8 cellular contexts compared by ENCODE assay signal in the genomic region with DNA sequence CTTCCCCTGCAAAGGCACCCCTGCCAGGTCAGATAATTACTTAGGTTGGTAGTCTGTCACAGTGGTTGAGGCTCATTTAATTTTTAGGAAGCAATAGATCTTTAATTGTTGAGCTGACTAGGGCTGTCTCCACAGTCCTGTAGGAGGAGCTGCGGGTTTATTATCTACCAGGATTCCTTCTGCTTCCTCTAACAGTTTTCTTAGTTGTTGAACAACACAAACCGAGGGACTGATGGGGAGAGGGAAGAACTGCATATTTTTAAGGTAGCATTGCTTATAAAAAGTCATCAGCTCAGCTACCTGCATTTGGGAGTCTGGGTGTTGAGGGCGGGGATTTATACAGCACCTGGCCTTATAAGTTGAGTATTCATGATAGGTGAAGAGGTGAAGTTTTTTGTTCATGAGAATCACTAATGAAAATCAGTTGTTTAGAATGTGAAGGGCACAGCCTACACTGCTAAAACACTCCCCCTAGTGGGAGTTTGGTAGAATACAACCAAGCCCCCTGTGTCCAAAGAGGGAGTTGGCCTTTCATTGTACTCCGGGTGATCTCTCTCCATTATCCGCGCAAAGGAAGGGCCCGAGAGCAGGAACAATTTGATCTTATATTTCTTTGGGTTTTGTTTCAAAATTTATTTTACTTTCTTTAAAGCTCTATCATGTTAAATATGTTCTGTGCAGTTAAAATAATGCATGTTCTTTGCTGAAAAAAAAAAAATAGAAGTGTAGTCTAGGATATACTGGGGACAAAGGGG.
DNase-seq lines count a peak whose midpoint lies in the region; ATAC-seq, FAIRE-seq and TF ChIP-seq lines count a peak whose summit lies in the region.

No MANE protein-coding gene starts in this region.

- H3K4me3 Mint-ChIP-seq in H9, result peak overlapping the region in 1 of 2 experiments; percentile 61; a peak in 3 of 5 replicates

- no peak overlapping the region for H4K91ac ChIP-seq in H9 (ENCODE audit: insufficient read length, low read depth, low read length)

- no peaks in the 10 kb centered on the region for H3K79me2 ChIP-seq in H9 (ENCODE audit: insufficient read depth, low read length)

- no peak overlapping the region for H2BK5ac ChIP-seq in H9 (ENCODE audit: insufficient read length, low read length)

- no peak overlapping the region for H4K5ac ChIP-seq in H9 (ENCODE audit: insufficient read length, low read depth, low read length)

- TF ChIP-seq CTCF in D721Med (IDR thresholded peaks at IDR 0.05; ENCODE audit: insufficient read depth, missing control alignments) (peak; percentile 83), H9 (conservative IDR thresholded peaks at IDR 0.05) (peak; percentile 92), epithelial cell of esophagus (IDR thresholded peaks at IDR 0.05; ENCODE audit: insufficient read depth, low read depth, low read length, missing control alignments) (peak; percentile 93), mucosa of descending colon (IDR thresholded peaks at IDR 0.05) (peak; percentile 77), tibial nerve (IDR thresholded peaks at IDR 0.05) (peak; percentile 79 to 89 (median 83))

- no peak overlapping the region for H2BK20ac ChIP-seq in H9 (ENCODE audit: low read depth, low read length, poor library complexity, severe bottlenecking)

- H2BK120ac ChIP-seq in H9 (ENCODE audit: low read depth, low read length, poor library complexity, severe bottlenecking), result no peak overlapping the region

- no peaks in the 10 kb centered on the region for H3K27me3 ChIP-seq in H9 (ENCODE audit: insufficient read depth, low read length)
- no peaks in the 10 kb centered on the region for H3K27me3 ChIP-seq in tibial nerve

- H4K8ac ChIP-seq in H9 (replicated peaks; ENCODE audit: insufficient read length, low read depth, low read length), result no peak overlapping the region

- TF ChIP-seq EP300 in tibial nerve (IDR thresholded peaks at IDR 0.05), result peak in 1 of 2 donors; percentile 25

- no peak overlapping the region for H3K23ac ChIP-seq in H9 (ENCODE audit: insufficient read length, low read depth, low read length)

- H4K20me1 ChIP-seq in H9 (ENCODE audit: control insufficient read depth, insufficient read depth, insufficient read length), result no peaks in the 10 kb centered on the region

- WGBS in H9 (ENCODE audit: extremely low coverage, insufficient read length, low lambda C conversion rate), result no CpG with 5 or more reads among the region's 7 CpGs
- WGBS in tibial nerve, 2 donors, result 2 to 6% methylated on average over 7 of the region's 7 CpGs

- no peak overlapping the region for H2AFZ ChIP-seq in H9 (ENCODE audit: low read length)

- H3K27ac ChIP-seq in H9 (ENCODE audit: insufficient read length, low read depth, low read length), result no peak overlapping the region
- H3K27ac ChIP-seq in tibial nerve, result peak overlapping the region in 3 of 4 donors; percentile 20 to 70 (median 52)

- H3K56ac ChIP-seq in H9 (ENCODE audit: insufficient read length, low read depth, low read length), result no peak overlapping the region

- no peak overlapping the region for H3K18ac ChIP-seq in H9 (ENCODE audit: insufficient read length, low read depth, low read length)

- H3K4me1 ChIP-seq in H9 (ENCODE audit: insufficient read depth, low read length) (peaks cover 15% of the 10 kb centered on the region), mucosa of descending colon (ENCODE audit: low read depth) (peaks cover 30% of the 10 kb centered on the region), tibial nerve (peaks cover 0 to 26% (median 16%) of the 10 kb centered on the region in 4 donors)

- H3K23me2 ChIP-seq in H9 (ENCODE audit: insufficient read length, low read depth, low read length, poor library complexity, severe bottlenecking), result no peaks in the 10 kb centered on the region

- H3K4me3 ChIP-seq in epithelial cell of esophagus (ENCODE audit: low read length) (no peak overlapping the region), mucosa of descending colon (no peak overlapping the region), tibial nerve (no peak overlapping the region)

- H3K27ac Mint-ChIP-seq in H9, result peak overlapping the region; percentile 1 to 96 (median 93); a peak in 6 of 7 replicates

- no peak overlapping the region for H3K14ac ChIP-seq in H9 (ENCODE audit: insufficient read depth, low read length)

- H3K79me1 ChIP-seq in H9 (ENCODE audit: insufficient read depth, low read depth, low read length, poor library complexity, severe bottlenecking), result no peaks in the 10 kb centered on the region

- no peak overlapping the region for H2BK12ac ChIP-seq in H9 (ENCODE audit: insufficient read length, low read depth, low read length)

- no peak overlapping the region for H3K4me2 ChIP-seq in H9 (ENCODE audit: insufficient read depth, insufficient read length, low read length)

- peaks cover 36 to 40% of the 10 kb centered on the region in 2 experiments for H3K4me1 Mint-ChIP-seq in H9

- H3K4ac ChIP-seq in H9 (ENCODE audit: low read depth, low read length), result no peak overlapping the region

- no peaks in the 10 kb centered on the region for H3K9me3 ChIP-seq in H9 (ENCODE audit: control insufficient read depth, low read depth, low read length)
- no peaks in the 10 kb centered on the region for H3K9me3 ChIP-seq in mucosa of descending colon
- H3K9me3 ChIP-seq in tibial nerve, result no peaks in the 10 kb centered on the region

- TF ChIP-seq POLR2A in tibial nerve (IDR thresholded peaks at IDR 0.05), result no peak

- H3K9me3 Mint-ChIP-seq in H9, result no peaks in the 10 kb centered on the region

- H3K9ac ChIP-seq in H9 (ENCODE audit: extremely low read depth, insufficient read length, low read length), result no peak overlapping the region

- no peak overlapping the region for H3T11ph ChIP-seq in H9 (ENCODE audit: low read length)

- peak; percentile 59 for ATAC-seq in mucosa of descending colon
- no peak for ATAC-seq in GM18873 (IDR thresholded peaks at IDR 0.05; ENCODE audit: low FRiP score, unreplicated experiment)

- intact Hi-C loops in mucosa of descending colon (cut with DNase I, micrococcal nuclease), result loop anchor here (2.0 to 5.0 kb wide), 3 partner anchors 431 to 521 kb away; no protein-coding TSS in a partner anchor

- peaks cover 4 to 9% (median 7%) of the 10 kb centered on the region in 3 experiments; a peak in 6 of 7 replicates for H3K36me3 Mint-ChIP-seq in H9 (ENCODE audit: insufficient read depth in 1 of 3, low read depth in 3 of 3)

- H3K36me3 ChIP-seq in mucosa of descending colon (ENCODE audit: low read depth) (peaks cover 4% of the 10 kb centered on the region), tibial nerve (peaks cover 0 to 59% (median 14%) of the 10 kb centered on the region in 3 donors)

- FAIRE-seq in D721Med (lab: Jason Lieb, UNC), result no peak

- H2BK15ac ChIP-seq in H9 (ENCODE audit: low read depth, low read length), result no peak overlapping the region

- DNase-seq in D721Med (ENCODE audit: insufficient read length, low spot score) (peak; percentile 59), H9 (peak; percentile 57), NCI-H2196 (lab: John Stamatoyannopoulos, UW; ENCODE audit: unreplicated experiment) (peak; percentile 82), epithelial cell of esophagus (ENCODE audit: low read depth) (peak; percentile 63), mucosa of descending colon (peak in 1 of 3 donors; percentile 69), tibial nerve (ENCODE audit: low spot score in 2 of 2) (peak in 1 of 2 donors; percentile 79)
- DNase-seq in activated CD4-positive, alpha-beta T cell treated with anti-CD3 and anti-CD28 coated beads for 4 hours, result peak; percentile 22 to 59

- H3K27me3 Mint-ChIP-seq in H9 (ENCODE audit: low read depth), result no peaks in the 10 kb centered on the region

- no peak overlapping the region for H2AK5ac ChIP-seq in H9 (ENCODE audit: insufficient read length, low read length)
